25 cellular contexts compared by ENCODE assay signal in the genomic region with DNA sequence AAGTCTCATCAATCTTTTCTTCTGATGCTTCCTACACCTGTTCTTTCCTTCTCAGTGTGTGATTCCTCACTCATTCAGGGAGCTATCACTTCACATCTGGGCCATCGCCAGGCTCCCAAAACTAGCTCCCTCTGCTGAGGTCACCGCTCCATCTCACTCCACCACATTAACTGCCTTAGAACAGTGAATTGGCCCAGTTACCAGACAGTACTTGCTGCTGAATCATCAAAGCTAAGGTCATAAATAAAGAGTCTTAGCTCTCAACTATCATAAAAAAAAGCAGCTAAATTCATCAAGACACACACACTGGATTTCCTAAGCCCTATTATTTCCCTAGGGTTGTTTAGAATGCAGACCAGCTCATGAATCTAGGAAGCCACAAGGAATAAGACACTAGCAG. TPM values are rescaled to one million over a fixed set of nuclear protein-coding genes. Genes with fewer than 3 reads are reported as not detected.
DNase-seq lines count a peak whose midpoint lies in the region; ATAC-seq and TF ChIP-seq lines count a peak whose summit lies in the region.
"Had no signal": no experiment of that assay in that cellular context is flagged by ENCODE, and none has a peak within 500 bp of the region (broad histone marks: within the 10 kb centered on the region; RNA-seq: fewer than 3 reads in every experiment).

No MANE protein-coding gene starts in this region.

- dilution Hi-C loops in IMR-90 (cut with HindIII; ENCODE audit: low sequenced_read_pairs, unreplicated experiment): no loop called here

- CTCF ChIA-PET in IMR-90 (lab: Yijun Ruan, JAX): interaction anchor here (0.7 kb wide), 1 partner anchor 19 kb away, joined by 4 read pairs; no protein-coding TSS in a partner anchor

- H2BK120ac ChIP-seq in IMR-90 (ENCODE audit: low read depth, low read length): no peak overlapping the region

- in situ Hi-C loops in IMR-90 (cut with MboI; ENCODE audit: low sequenced_read_pairs): no loop called here

- 93% methylated on average over 2 of the region's 2 CpGs; no CpG with 5 or more reads in 1 of the 2 experiments for WGBS in IMR-90 (ENCODE audit: extremely low coverage in 2 of 2, insufficient read length in 1 of 2), 2 experiments
- 96 to 100% methylated on average over 2 of the region's 2 CpGs for WGBS in endodermal cell (ENCODE audit: insufficient coverage in 1 of 2, insufficient read length in 1 of 2), 2 experiments
- WGBS in tibial nerve, 2 donors: 89 to 94% methylated on average over 2 of the region's 2 CpGs

- H3K36me3 ChIP-seq in IMR-90 (ENCODE audit: control insufficient read depth, insufficient read depth, low read length) (peaks cover 66% of the 10 kb centered on the region), endodermal cell (ENCODE audit: control insufficient read depth, insufficient read depth, low read length) (peaks cover 82% of the 10 kb centered on the region), breast epithelium (no peaks in the 10 kb centered on the region), tibial nerve (peaks cover 3 to 96% (median 24%) of the 10 kb centered on the region in 3 donors)

- H3K4ac ChIP-seq in IMR-90 (ENCODE audit: low read depth, low read length): no peak overlapping the region

- H3K9me3 Mint-ChIP-seq in endodermal cell: no peaks in the 10 kb centered on the region
- no peaks in the 10 kb centered on the region for H3K9me3 Mint-ChIP-seq in neural crest cell
- H3K9me3 Mint-ChIP-seq: activated naive CD4-positive, alpha-beta T cell treated with anti-CD3 and anti-CD28 coated beads, Interleukin-2, amount 50 U/mL, for 24 hours; nephron had no signal

- H3K4me2 ChIP-seq in IMR-90 (ENCODE audit: low read depth, low read length): no peak overlapping the region
- H3K4me2 ChIP-seq: BLaER1, hepatocyte had no signal

- H3K4me3 ChIP-seq in IMR-90 (ENCODE audit: insufficient read depth, low read depth, low read length) (no peak overlapping the region), endodermal cell (ENCODE audit: low read length) (no peak overlapping the region), breast epithelium (no peak overlapping the region), tibial nerve (no peak overlapping the region)
- H3K4me3 ChIP-seq: BLaER1, GM12878, hepatocyte, Peyer's patch, prostate gland, SK-N-MC, spleen had no signal

- H3K27me3 Mint-ChIP-seq in endodermal cell (ENCODE audit: insufficient read depth) (no peaks in the 10 kb centered on the region), neural crest cell (ENCODE audit: low read depth) (no peaks in the 10 kb centered on the region)
- H3K27me3 Mint-ChIP-seq: activated naive CD4-positive, alpha-beta T cell treated with anti-CD3 and anti-CD28 coated beads, Interleukin-2, amount 50 U/mL, for 24 hours had no signal

- H4K5ac ChIP-seq in IMR-90 (ENCODE audit: low read depth, low read length): no peak overlapping the region

- H2BK5ac ChIP-seq in IMR-90 (ENCODE audit: low read depth, low read length, poor library complexity, severe bottlenecking): no peak overlapping the region

- H4K91ac ChIP-seq in IMR-90 (ENCODE audit: insufficient read depth, low read depth, low read length): no peak overlapping the region

- H3K27ac Mint-ChIP-seq in endodermal cell: peak overlapping the region; percentile 35
- peak overlapping the region; percentile 95 for H3K27ac Mint-ChIP-seq in neural crest cell (ENCODE audit: unreplicated experiment)
- H3K27ac Mint-ChIP-seq: activated naive CD4-positive, alpha-beta T cell treated with anti-CD3 and anti-CD28 coated beads, Interleukin-2, amount 50 U/mL, for 24 hours; nephron had no signal

- H3K4me1 ChIP-seq in IMR-90 (ENCODE audit: control insufficient read depth, insufficient read depth, low read length): no peaks in the 10 kb centered on the region
- H3K4me1 ChIP-seq in endodermal cell (ENCODE audit: control insufficient read depth, insufficient read depth, low read length): no peaks in the 10 kb centered on the region
- H3K4me1 ChIP-seq in breast epithelium: no peaks in the 10 kb centered on the region
- H3K4me1 ChIP-seq in tibial nerve: peaks cover 0 to 7% (median 0%) of the 10 kb centered on the region in 4 donors
- H3K4me1 ChIP-seq: BLaER1, Peyer's patch, prostate gland, spleen had no signal

- no peak overlapping the region for H2AK9ac ChIP-seq in IMR-90 (replicated peaks; ENCODE audit: low read depth, low read length, poor library complexity)

- H3K4me3 Mint-ChIP-seq in endodermal cell (no peak overlapping the region), neural crest cell (no peak overlapping the region)
- H3K4me3 Mint-ChIP-seq: activated naive CD4-positive, alpha-beta T cell treated with anti-CD3 and anti-CD28 coated beads, Interleukin-2, amount 50 U/mL, for 24 hours; nephron had no signal

- no peak overlapping the region for H2BK20ac ChIP-seq in IMR-90 (ENCODE audit: low read depth, low read length)

- no peak overlapping the region for H2BK15ac ChIP-seq in IMR-90 (ENCODE audit: low read depth, low read length)

- ATAC-seq in IMR-90 (ENCODE audit: low read depth) (peak; percentile 62), GM19455 (IDR thresholded peaks at IDR 0.05; ENCODE audit: unreplicated experiment) (no peak)
- ATAC-seq: esophagus mucosa, GM12878 had no signal

- H2AK5ac ChIP-seq in IMR-90 (ENCODE audit: low read depth, low read length): no peak overlapping the region

- H3K9ac ChIP-seq in IMR-90 (ENCODE audit: low read depth, low read length) (no peak overlapping the region), endodermal cell (ENCODE audit: extremely low read depth, low read length, poor library complexity, severe bottlenecking) (no peak overlapping the region)
- H3K9ac ChIP-seq: BLaER1 had no signal

- H3K9me1 ChIP-seq in IMR-90 (ENCODE audit: insufficient read depth, low read length): no peaks in the 10 kb centered on the region

- H3K14ac ChIP-seq in IMR-90 (replicated peaks; ENCODE audit: low read depth, low read length): no peak overlapping the region

- H3K27ac ChIP-seq in IMR-90 (ENCODE audit: insufficient read depth, low read length) (no peak overlapping the region), endodermal cell (ENCODE audit: low read depth, low read length) (no peak overlapping the region), breast epithelium (no peak overlapping the region), tibial nerve (no peak overlapping the region)
- H3K27ac ChIP-seq: BLaER1, hepatocyte, Peyer's patch, prostate gland, SK-N-MC, spleen had no signal

- H3K27me3 ChIP-seq in IMR-90 (ENCODE audit: control insufficient read depth, insufficient read depth, low read length) (no peaks in the 10 kb centered on the region), endodermal cell (ENCODE audit: control insufficient read depth, insufficient read depth, low read length, poor library complexity, severe bottlenecking) (no peaks in the 10 kb centered on the region), breast epithelium (no peaks in the 10 kb centered on the region), tibial nerve (no peaks in the 10 kb centered on the region)
- H3K27me3 ChIP-seq: BLaER1, hepatocyte, Peyer's patch, spleen had no signal

- POLR2A ChIA-PET in IMR-90 (lab: Charles Lee; ENCODE audit: unreplicated experiment): no interaction called here

- H2AFZ ChIP-seq in IMR-90 (replicated peaks; ENCODE audit: low read length, poor library complexity): no peak overlapping the region
- H2AFZ ChIP-seq: hepatocyte had no signal

- H4K8ac ChIP-seq in IMR-90 (ENCODE audit: low read depth in 2 of 2, low read length in 2 of 2): no peak overlapping the region

- no peaks in the 10 kb centered on the region for H3K9me3 ChIP-seq in IMR-90 (ENCODE audit: control insufficient read depth, insufficient read depth, low read length)
- no peaks in the 10 kb centered on the region for H3K9me3 ChIP-seq in endodermal cell (ENCODE audit: control insufficient read depth, low read length)
- no peaks in the 10 kb centered on the region for H3K9me3 ChIP-seq in breast epithelium
- H3K9me3 ChIP-seq in tibial nerve: no peaks in the 10 kb centered on the region
- H3K9me3 ChIP-seq: BLaER1, Peyer's patch, prostate gland, spleen had no signal

- H3K18ac ChIP-seq in IMR-90 (ENCODE audit: low read depth, low read length): no peak overlapping the region

- intact Hi-C loops in IMR-90 (cut with micrococcal nuclease) (no loop called here), breast epithelium (cut with DNase I; ENCODE audit: low total_unique reads) (no loop called here)

- TF ChIP-seq CTCF in IMR-90 (conservative IDR thresholded peaks at IDR 0.05; ENCODE audit: low read depth, low read length) (no peak), endodermal cell (conservative IDR thresholded peaks at IDR 0.05) (no peak), neural crest cell (conservative IDR thresholded peaks at IDR 0.05) (no peak), breast epithelium (IDR thresholded peaks at IDR 0.05) (no peak), tibial nerve (IDR thresholded peaks at IDR 0.05) (no peak)

- TF ChIP-seq RAD21 in IMR-90 (IDR thresholded peaks at IDR 0.05; ENCODE audit: low read length): no peak

- TF ChIP-seq EP300 in tibial nerve (IDR thresholded peaks at IDR 0.05): no peak

- no peaks in the 10 kb centered on the region for H3K4me1 Mint-ChIP-seq in endodermal cell
- no peaks in the 10 kb centered on the region for H3K4me1 Mint-ChIP-seq in neural crest cell
- H3K4me1 Mint-ChIP-seq: activated naive CD4-positive, alpha-beta T cell treated with anti-CD3 and anti-CD28 coated beads, Interleukin-2, amount 50 U/mL, for 24 hours; nephron had no signal

- BruUV-seq in IMR-90 (replicated peaks; lab: Mats Ljungman, UMichigan): no TSS peak

- H3K56ac ChIP-seq in IMR-90 (ENCODE audit: extremely low read depth, insufficient read depth, low read length): no peak overlapping the region

- DNase-seq in EH (ENCODE audit: low read depth) (peak; percentile 74), IMR-90 (peak; percentile 60), endodermal cell (no peak), neural crest cell (ENCODE audit: low read depth, low spot score) (no peak), breast epithelium (ENCODE audit: low spot score in 2 of 2) (no peak), AML-193 (lab: John Stamatoyannopoulos, UW) (no peak), tibial nerve (ENCODE audit: low spot score in 2 of 2) (no peak)
- DNase-seq: activated CD4-positive, alpha-beta T cell treated with anti-CD3 and anti-CD28 coated beads for 1 hour; Calu3; NCI-H1436; NCI-H748 treated with DMSO at 0.1 percent for 48 hours; Peyer's patch; T1000 had no signal

- TF ChIP-seq POLR2A in IMR-90 (IDR thresholded peaks at IDR 0.05; ENCODE audit: low read depth, low read length) (no peak), breast epithelium (IDR thresholded peaks at IDR 0.05) (no peak), tibial nerve (IDR thresholded peaks at IDR 0.05) (no peak)

- no peaks in the 10 kb centered on the region for H4K20me1 ChIP-seq in IMR-90 (ENCODE audit: insufficient read depth, low read length)

- H3K79me1 ChIP-seq in IMR-90 (ENCODE audit: low read depth in 1 of 2, low read length in 2 of 2): peaks cover 0 to 5% of the 10 kb centered on the region in 2 experiments; a peak in 1 of 4 replicates

- H3K36me3 Mint-ChIP-seq in endodermal cell (ENCODE audit: low read depth) (peaks cover 70% of the 10 kb centered on the region), neural crest cell (ENCODE audit: low read depth) (peaks cover 12% of the 10 kb centered on the region)

- H3K23ac ChIP-seq in IMR-90 (ENCODE audit: low read depth, low read length): no peak overlapping the region

RNA-seq across cellular contexts. Expression of gene SRM, which starts 18.8 kb away (rescaled TPM):
- total RNA-seq in IMR-90 (2012; rRNA removed) (23.1 and 25.6 TPM in 2 replicates), endodermal cell (100 to 1,000 TPM; 106 to 107 TPM), neural crest cell (147 and 152 TPM in 2 replicates), breast epithelium (10 to 100 TPM; 33.5 to 71.4 (median 39.7) TPM), tibial nerve (100 to 1,000 TPM in 2 of 4 donors, 10 to 100 TPM in 2; 66.2 to 210 (median 87.4) TPM)
- 160 and 203 TPM in 2 replicates for polyA plus RNA-seq in IMR-90 (2012; rRNA removed)
- 336 and 350 TPM in 2 replicates for polyA plus RNA-seq in IMR-90 (2012; cell fraction: cytosol; rRNA removed)
- 66.9 and 159 TPM in 2 replicates for polyA plus RNA-seq in IMR-90 (2012; cell fraction: nucleus; rRNA removed; ENCODE audit: low replicate concordance)
- 104 TPM for polyA plus RNA-seq in endodermal cell (2013, experiment 1 of 2)
- 91.1 TPM for polyA plus RNA-seq in endodermal cell (2013, experiment 2 of 2)

RNA-seq across cellular contexts. Expression of gene EXOSC10, which starts 21.0 kb away (rescaled TPM):
- 56.4 and 64.5 TPM in 2 replicates for total RNA-seq in IMR-90 (2012; rRNA removed)
- polyA plus RNA-seq in IMR-90 (2012; rRNA removed): 63.5 and 66.0 TPM in 2 replicates
- 19.2 and 19.7 TPM in 2 replicates for polyA plus RNA-seq in IMR-90 (2012; cell fraction: cytosol; rRNA removed)
- polyA plus RNA-seq in IMR-90 (2012; cell fraction: nucleus; rRNA removed; ENCODE audit: low replicate concordance): 97.8 and 214 TPM in 2 replicates
- 10 to 100 TPM; 81.4 to 89.7 TPM for total RNA-seq in endodermal cell
- 91.4 TPM for polyA plus RNA-seq in endodermal cell (2013, experiment 1 of 2)
- 83.2 TPM for polyA plus RNA-seq in endodermal cell (2013, experiment 2 of 2)
- total RNA-seq in neural crest cell: 115 and 127 TPM in 2 replicates
- total RNA-seq in breast epithelium: 10 to 100 TPM; 57.9 to 97.6 (median 77.7) TPM
- 100 to 1,000 TPM in 3 of 4 donors, 10 to 100 TPM in 1; 96.1 to 181 (median 127) TPM for total RNA-seq in tibial nerve

RNA-seq across cellular contexts. Expression of gene MASP2, which starts 31.6 kb away (rescaled TPM):
- total RNA-seq in IMR-90 (2012; rRNA removed) (not detected in 2 replicates), endodermal cell (under 1 TPM in 1 of 2 donors, not detected in 1; 0.51 TPM), neural crest cell (0.14 TPM in 1 of 2 replicates, not detected in the other), breast epithelium (not detected), tibial nerve (not detected)
- polyA plus RNA-seq in IMR-90 (2012; rRNA removed): 0.03 and 0.04 TPM in 2 replicates
- polyA plus RNA-seq in IMR-90 (2012; cell fraction: cytosol; rRNA removed): 0.01 TPM in 1 of 2 replicates, not detected in the other
- 0.13 and 0.34 TPM in 2 replicates for polyA plus RNA-seq in IMR-90 (2012; cell fraction: nucleus; rRNA removed; ENCODE audit: low replicate concordance)
- polyA plus RNA-seq in endodermal cell (2013, experiment 1 of 2): not detected
- polyA plus RNA-seq in endodermal cell (2013, experiment 2 of 2): not detected
- total RNA-seq: Calu3, esophagus mucosa, G401, Peyer's patch, prostate gland, spleen, temporal lobe had no signal

Comparison
In these comparisons a context has a peak if more than half of its experiments do, and no peak if none do; other contexts are left out.
1. DNase-seq: peak in EH (single experiment) and IMR-90 (single experiment); none in endodermal cell (single experiment), neural crest cell (single experiment), breast epithelium (0 of 2), AML-193 (0 of 2) and tibial nerve (0 of 2).